In the genomic region with DNA sequence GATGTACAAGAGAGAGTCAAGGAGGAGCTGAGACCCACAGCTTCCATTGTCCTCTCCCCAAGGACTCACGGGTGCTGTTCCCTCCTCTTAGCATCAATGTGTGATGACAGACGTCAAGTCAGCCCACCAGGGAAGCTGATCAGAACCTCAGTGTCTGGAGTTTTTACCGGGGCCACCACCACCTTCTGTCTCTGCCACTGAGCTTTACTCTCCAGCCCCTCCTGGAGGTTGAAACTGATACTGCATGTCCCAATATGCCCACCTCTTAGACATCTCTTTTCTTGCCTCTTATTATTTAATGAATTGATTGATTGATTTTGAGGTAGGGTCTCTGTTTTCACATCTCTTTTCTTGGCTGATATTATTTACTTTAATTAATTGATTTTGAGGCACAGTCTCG, we compare ENCODE assay signal across 9 cellular contexts. TPM values are rescaled to one million over a fixed set of nuclear protein-coding genes. Genes with fewer than 3 reads are reported as not detected.
DNase-seq lines count a peak whose midpoint lies in the region; ATAC-seq, FAIRE-seq and TF ChIP-seq lines count a peak whose summit lies in the region.
"Had no signal": no experiment of that assay in that cellular context is flagged by ENCODE, and none has a peak within 500 bp of the region (broad histone marks: within the 10 kb centered on the region; RNA-seq: fewer than 3 reads in every experiment).

No MANE protein-coding gene starts in this region.

- intact Hi-C loops in Caco-2 (cut with micrococcal nuclease; ENCODE audit: unreplicated experiment) (no loop called here), upper lobe of right lung (cut with DNase I) (no loop called here)

- H3K4me1 Mint-ChIP-seq in Caco-2 (ENCODE audit: low read depth, unreplicated experiment) (no peaks in the 10 kb centered on the region), nephron progenitor cell (no peaks in the 10 kb centered on the region)

- H2BK12ac ChIP-seq in H1 (ENCODE audit: low read depth, low read length), result no peak overlapping the region

- H3K4ac ChIP-seq in H1 (replicated peaks; ENCODE audit: insufficient read length, low read depth, low read length), result no peak overlapping the region

- H3K56ac ChIP-seq in H1 (replicated peaks; ENCODE audit: insufficient read length, low read depth, low read length), result no peak overlapping the region

- H3K27me3 Mint-ChIP-seq in Caco-2 (ENCODE audit: insufficient read depth, unreplicated experiment) (no peaks in the 10 kb centered on the region), nephron progenitor cell (ENCODE audit: low read depth, poor library complexity) (peaks cover 10% of the 10 kb centered on the region)

- no peak overlapping the region for H2BK120ac ChIP-seq in H1 (replicated peaks; ENCODE audit: low read depth, low read length)

- no peak overlapping the region for H3K18ac ChIP-seq in H1 (ENCODE audit: extremely low read depth, low read length)

- no peaks in the 10 kb centered on the region for H3K4me1 ChIP-seq in Caco-2
- no peaks in the 10 kb centered on the region for H3K4me1 ChIP-seq in HAP-1
- no peaks in the 10 kb centered on the region for H3K4me1 ChIP-seq in H1 (replicated peaks in 1 of 4; ENCODE audit: control insufficient read depth in 3 of 4, insufficient read depth in 4 of 4, low read length in 3 of 4)
- no peaks in the 10 kb centered on the region for H3K4me1 ChIP-seq in upper lobe of right lung

- CTCF ChIA-PET in Caco-2 (lab: Charles Lee), result no interaction called here
- CTCF ChIA-PET in H1 (lab: Charles Lee; ENCODE audit: partially characterized antibody), result no interaction called here

- H3K36me3 ChIP-seq in Caco-2 (ENCODE audit: control insufficient read depth, insufficient read depth, low read length), result no peaks in the 10 kb centered on the region
- H3K36me3 ChIP-seq in HAP-1 (replicated peaks), result no peaks in the 10 kb centered on the region
- H3K36me3 ChIP-seq in H1 (ENCODE audit: control insufficient read depth in 2 of 4, insufficient read depth in 4 of 4, low read length in 3 of 4), result no peaks in the 10 kb centered on the region
- no peaks in the 10 kb centered on the region for H3K36me3 ChIP-seq in upper lobe of right lung

- no peak for TF ChIP-seq POLR2A in H1 (IDR thresholded peaks at IDR 0.05; ENCODE audit: control extremely low read depth in 1 of 2, low read depth in 2 of 2, low read length in 2 of 2)

- no peak overlapping the region for H4K91ac ChIP-seq in H1 (replicated peaks; ENCODE audit: insufficient read length, low read length)

- H2BK15ac ChIP-seq in H1 (ENCODE audit: low read length), result no peak overlapping the region

- H4K20me1 ChIP-seq in H1 (replicated peaks in 1 of 2; ENCODE audit: control insufficient read depth in 1 of 2, insufficient read depth in 2 of 2, low read length in 2 of 2), result no peaks in the 10 kb centered on the region

- H3K36me3 Mint-ChIP-seq in Caco-2 (ENCODE audit: insufficient read depth, unreplicated experiment) (no peaks in the 10 kb centered on the region), nephron progenitor cell (ENCODE audit: low read depth) (no peaks in the 10 kb centered on the region)

- H3K23me2 ChIP-seq in H1 (ENCODE audit: low read depth, low read length), result peaks cover 13% of the 10 kb centered on the region; the same call in 1 of the 2 replicates

- H2BK20ac ChIP-seq in H1 (ENCODE audit: low read length), result no peak overlapping the region

- POLR2A ChIA-PET in Caco-2 (lab: Charles Lee), result no interaction called here
- POLR2A ChIA-PET in H1 (lab: Charles Lee; ENCODE audit: partially characterized antibody), result no interaction called here

- WGBS in H1 (ENCODE audit: extremely low coverage in 1 of 2, insufficient coverage in 1 of 2, insufficient read length in 1 of 2, insufficient replicate concordance in 2 of 2, low coverage in 1 of 2, low lambda C conversion rate in 2 of 2, missing lambda C conversion rate in 1 of 2), 2 experiments, result 57% methylated on average over 4 of the region's 4 CpGs; no CpG with 5 or more reads in 1 of the 2 experiments

- H2BK5ac ChIP-seq in H1 (ENCODE audit: low read depth, low read length), result no peak overlapping the region

- H3K14ac ChIP-seq in H1 (ENCODE audit: insufficient read length), result no peak overlapping the region

- H3K79me1 ChIP-seq in H1 (ENCODE audit: low read depth, low read length), result no peaks in the 10 kb centered on the region

- no peak overlapping the region for H3K4me3 Mint-ChIP-seq in Caco-2 (ENCODE audit: unreplicated experiment)
- H3K4me3 Mint-ChIP-seq in nephron progenitor cell, result no peak overlapping the region

- TF ChIP-seq CTCF in Caco-2 (IDR thresholded peaks at IDR 0.05; ENCODE audit: insufficient read depth in 1 of 2, low read depth in 1 of 2, low read length in 1 of 2, severe bottlenecking in 1 of 2, unreplicated experiment in 1 of 2), result peak; percentile 56 to 80
- TF ChIP-seq CTCF in H1 (IDR thresholded peaks at IDR 0.05; ENCODE audit: control extremely low read depth in 1 of 3, insufficient read depth in 1 of 3, low read depth in 1 of 3, low read length in 3 of 3), result peak; percentile 62 to 77 (median 72)
- TF ChIP-seq CTCF in nephron progenitor cell (IDR thresholded peaks at IDR 0.05), result peak; percentile 59
- peak; percentile 90 for TF ChIP-seq CTCF in upper lobe of right lung (IDR thresholded peaks at IDR 0.05)

- TF ChIP-seq EP300 in H1 (IDR thresholded peaks at IDR 0.05; ENCODE audit: borderline replicate concordance in 1 of 2, low read depth in 2 of 2, low read length in 2 of 2), result no peak

- H3K27me3 ChIP-seq in Caco-2 (replicated peaks; ENCODE audit: control insufficient read depth, insufficient read depth, low read length) (no peaks in the 10 kb centered on the region), HAP-1 (ENCODE audit: low read depth) (no peaks in the 10 kb centered on the region), H1 (replicated peaks in 1 of 4; ENCODE audit: control insufficient read depth in 3 of 4, extremely low read depth in 1 of 4, insufficient read depth in 3 of 4, low read length in 3 of 4) (no peaks in the 10 kb centered on the region), upper lobe of right lung (no peaks in the 10 kb centered on the region)

- H3K9me3 Mint-ChIP-seq in Caco-2 (ENCODE audit: unreplicated experiment) (no peaks in the 10 kb centered on the region), nephron progenitor cell (peaks cover 14% of the 10 kb centered on the region)

- BruUV-seq in Caco-2 (replicated peaks; lab: Mats Ljungman, UMichigan), result no TSS peak

- H2AK5ac ChIP-seq in H1 (ENCODE audit: low read depth, low read length), result no peak overlapping the region

- H3K27ac Mint-ChIP-seq in Caco-2 (ENCODE audit: unreplicated experiment) (no peak overlapping the region), nephron progenitor cell (no peak overlapping the region)

- H3K27ac ChIP-seq in H1 (ENCODE audit: low read depth, low read length) (no peak overlapping the region), upper lobe of right lung (no peak overlapping the region)

- peak; percentile 62 to 67 for DNase-seq in Caco-2
- peak; percentile 27 to 84 for DNase-seq in HAP-1 (ENCODE audit: low spot score in 2 of 2)
- DNase-seq in NCI-H69 (lab: John Stamatoyannopoulos, UW), result peak; percentile 62
- peak; percentile 85 to 91 for DNase-seq in activated CD4-positive, alpha-beta T cell treated with anti-CD3 and anti-CD28 coated beads, Interleukin-2, amount 50 U/mL, for 48 hours
- DNase-seq in H1 (ENCODE audit: low read depth in 1 of 2, low spot score in 2 of 2), result peak; percentile 33 to 86
- DNase-seq in nephron progenitor cell, result peak; percentile 54
- peak; percentile 28 for DNase-seq in upper lobe of right lung
- DNase-seq in AG08396 (ENCODE audit: low spot score), result no peak

- FAIRE-seq in H1 (lab: Jason Lieb, UNC), result no peak

- H3K79me2 ChIP-seq in H1 (ENCODE audit: control insufficient read depth in 1 of 2, insufficient read depth in 2 of 2, low read length in 2 of 2), result no peaks in the 10 kb centered on the region

- no peak overlapping the region for H2AFZ ChIP-seq in H1 (ENCODE audit: low read length)

- H4K5ac ChIP-seq in H1 (ENCODE audit: insufficient read length, low read depth, low read length), result no peak overlapping the region

- peak; percentile 71 to 75 for TF ChIP-seq RAD21 in H1 (IDR thresholded peaks at IDR 0.05 in 1 of 2, conservative IDR thresholded peaks at IDR 0.05 in 1 of 2; ENCODE audit: low read depth in 2 of 2, low read length in 2 of 2)

- H3K4me2 ChIP-seq in H1 (ENCODE audit: insufficient read depth in 1 of 2, low read depth in 2 of 2, low read length in 2 of 2), result no peak overlapping the region

- peak; percentile 95 for ATAC-seq in upper lobe of right lung

- H3K4me3 ChIP-seq in Caco-2 (ENCODE audit: low read depth, low read length) (no peak overlapping the region), HAP-1 (no peak overlapping the region), H1 (ENCODE audit: extremely low read depth in 1 of 4, insufficient read depth in 2 of 4, low read depth in 3 of 4, low read length in 4 of 4) (no peak overlapping the region), upper lobe of right lung (no peak overlapping the region)

- H3K23ac ChIP-seq in H1 (ENCODE audit: insufficient read length), result no peak overlapping the region

- H4K8ac ChIP-seq in H1 (ENCODE audit: extremely low read depth, insufficient read depth, low read length), result no peak overlapping the region

- no peaks in the 10 kb centered on the region for H3K9me3 ChIP-seq in Caco-2
- H3K9me3 ChIP-seq in HAP-1, result no peaks in the 10 kb centered on the region
- peaks cover 0 to 3% of the 10 kb centered on the region in 2 experiments; a peak in 2 of 4 replicates for H3K9me3 ChIP-seq in H1 (ENCODE audit: insufficient read depth in 2 of 2, low read depth in 1 of 2, low read length in 1 of 2)
- H3K9me3 ChIP-seq in upper lobe of right lung, result no peaks in the 10 kb centered on the region

- in situ Hi-C loops in HAP-1 (cut with MboI; ENCODE audit: low sequenced_read_pairs), result loop anchor here (10.0 kb wide), 1 partner anchor 106 kb away; no protein-coding TSS in a partner anchor

- H3K9ac ChIP-seq in H1 (replicated peaks in 1 of 4; ENCODE audit: extremely low read depth in 1 of 4, low read depth in 3 of 4, low read length in 3 of 4), result no peak overlapping the region

RNA-seq across cellular contexts. Expression of a gene that starts 10.3 kb away (rescaled TPM):
- total RNA-seq in Caco-2 (2022) (39.9 and 42.2 TPM in 2 replicates), upper lobe of right lung (46.3 TPM)
- total RNA-seq in H1 (2021; fragmentation: NEBNext Ultra II Directional; extraction: Animal tissue kit (Norgen Biotek cat#: 25700)), result 40.6 and 41.2 TPM in 2 replicates
- 14.0 and 30.4 TPM in 2 replicates for polyA plus RNA-seq in H1 (2011; rRNA removed)
- 27.5 TPM for polyA plus RNA-seq in H1 (2011; cell fraction: cytosol; rRNA removed)
- polyA plus RNA-seq in H1 (2011; cell fraction: nucleus; rRNA removed), result 103 TPM
- 29.0 to 36.4 TPM (median 33.3 TPM) in 4 replicates for polyA plus RNA-seq in H1 (2012, experiment 1 of 2)
- polyA plus RNA-seq in H1 (2012, experiment 2 of 2), result 15.5 TPM
- polyA plus RNA-seq in H1 (2013, experiment 1 of 2), result 29.5 TPM
- polyA plus RNA-seq in H1 (2013, experiment 2 of 2), result 28.0 TPM
- polyA minus RNA-seq in H1 (2011; rRNA and poly(A)+ RNA removed), result 4.9 and 7.3 TPM in 2 replicates
- 12.1 TPM for polyA minus RNA-seq in H1 (2011; cell fraction: cytosol; rRNA and poly(A)+ RNA removed)
- 19.2 TPM for polyA minus RNA-seq in H1 (2011; cell fraction: nucleus; rRNA and poly(A)+ RNA removed)

RNA-seq across cellular contexts. Expression of a gene that starts 33.7 kb away (rescaled TPM):
- total RNA-seq in Caco-2 (2022), result not detected in 2 replicates
- total RNA-seq in H1 (2021; fragmentation: NEBNext Ultra II Directional; extraction: Animal tissue kit (Norgen Biotek cat#: 25700)), result 1.4 and 1.5 TPM in 2 replicates
- polyA plus RNA-seq in H1 (2011; rRNA removed), result 2.6 and 3.1 TPM in 2 replicates
- polyA plus RNA-seq in H1 (2011; cell fraction: cytosol; rRNA removed), result 2.8 TPM
- 1.7 TPM for polyA plus RNA-seq in H1 (2011; cell fraction: nucleus; rRNA removed)
- 2.6 to 3.1 TPM (median 2.7 TPM) in 4 replicates for polyA plus RNA-seq in H1 (2012, experiment 1 of 2)
- polyA plus RNA-seq in H1 (2012, experiment 2 of 2), result 1.7 TPM
- 0.26 TPM for polyA plus RNA-seq in H1 (2013, experiment 1 of 2)
- 0.37 TPM for polyA plus RNA-seq in H1 (2013, experiment 2 of 2)
- 2.2 and 5.2 TPM in 2 replicates for polyA minus RNA-seq in H1 (2011; rRNA and poly(A)+ RNA removed)
- polyA minus RNA-seq in H1 (2011; cell fraction: cytosol; rRNA and poly(A)+ RNA removed), result 1.1 TPM
- polyA minus RNA-seq in H1 (2011; cell fraction: nucleus; rRNA and poly(A)+ RNA removed), result not detected
- not detected for total RNA-seq in upper lobe of right lung

RNA-seq across cellular contexts. Expression of a gene that starts 44.1 kb away (rescaled TPM):
- total RNA-seq in Caco-2 (2022) (not detected in 2 replicates), upper lobe of right lung (3.1 TPM)
- total RNA-seq in H1 (2021; fragmentation: NEBNext Ultra II Directional; extraction: Animal tissue kit (Norgen Biotek cat#: 25700)), result 0.09 and 0.11 TPM in 2 replicates
- 0.15 and 0.19 TPM in 2 replicates for polyA plus RNA-seq in H1 (2011; rRNA removed)
- 0.16 TPM for polyA plus RNA-seq in H1 (2011; cell fraction: cytosol; rRNA removed)
- 0.47 TPM for polyA plus RNA-seq in H1 (2011; cell fraction: nucleus; rRNA removed)
- 0.08 to 0.36 TPM (median 0.27 TPM) in 4 replicates for polyA plus RNA-seq in H1 (2012, experiment 1 of 2)
- 0.10 TPM for polyA plus RNA-seq in H1 (2012, experiment 2 of 2)
- 0.30 TPM for polyA plus RNA-seq in H1 (2013, experiment 1 of 2)
- polyA plus RNA-seq in H1 (2013, experiment 2 of 2), result 0.20 TPM
- polyA minus RNA-seq in H1 (2011; rRNA and poly(A)+ RNA removed), result 0.10 and 0.16 TPM in 2 replicates
- polyA minus RNA-seq in H1 (2011; cell fraction: cytosol; rRNA and poly(A)+ RNA removed), result not detected
- 0.20 TPM for polyA minus RNA-seq in H1 (2011; cell fraction: nucleus; rRNA and poly(A)+ RNA removed)
- total RNA-seq: temporal lobe had no signal
